Comparison of ENCODE assay signal across 11 cellular contexts in the genomic region with DNA sequence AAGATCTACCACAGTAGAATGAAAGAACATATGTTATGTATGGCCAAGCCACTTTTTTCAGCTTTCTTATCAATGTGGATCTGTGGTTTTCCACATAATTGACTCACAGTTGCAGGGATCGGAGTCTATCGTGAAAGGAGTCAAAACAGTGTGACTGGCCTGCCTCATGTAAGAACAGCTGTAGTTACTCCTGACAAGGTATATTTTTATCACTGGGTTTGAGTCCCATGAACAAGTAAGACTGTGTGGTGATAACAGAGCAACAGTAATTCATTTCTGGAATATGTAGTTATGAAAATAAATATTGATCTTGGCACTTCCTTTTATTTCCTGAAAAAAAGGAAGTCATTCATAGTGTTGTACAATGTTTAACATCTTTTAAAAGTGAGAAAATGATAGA.
DNase-seq lines count a peak whose midpoint lies in the region; ATAC-seq, FAIRE-seq and TF ChIP-seq lines count a peak whose summit lies in the region.
"Had no signal": no experiment of that assay in that cellular context is flagged by ENCODE, and none has a peak within 500 bp of the region (broad histone marks: within the 10 kb centered on the region; RNA-seq: fewer than 3 reads in every experiment).

No MANE protein-coding gene starts in this region.

- no peak for TF ChIP-seq CTCF in activated CD8-positive, alpha-beta T cell treated with anti-CD3 and anti-CD28 coated beads for 36 hours (IDR thresholded peaks at IDR 0.05)
- no peak for TF ChIP-seq CTCF in osteocyte (IDR thresholded peaks at IDR 0.05)

- POLR2A ChIA-PET in activated CD8-positive, alpha-beta T cell treated with anti-CD3 and anti-CD28 coated beads for 36 hours (lab: Charles Lee), result no interaction called here
- POLR2A ChIA-PET in activated CD8-positive, alpha-beta T cell treated with anti-CD3 and anti-CD28 coated beads, Interleukin-2, amount 10 ng/mL, durations not matched to agents 7 days and 5 days (lab: Charles Lee), result no interaction called here

- no peaks in the 10 kb centered on the region for H3K9me3 Mint-ChIP-seq in activated CD8-positive, alpha-beta T cell treated with anti-CD3 and anti-CD28 coated beads for 36 hours
- H3K9me3 Mint-ChIP-seq in activated CD8-positive, alpha-beta T cell treated with anti-CD3 and anti-CD28 coated beads, Interleukin-2, amount 10 ng/mL, durations not matched to agents 7 days and 5 days (ENCODE audit: insufficient read depth), result no peaks in the 10 kb centered on the region
- H3K9me3 Mint-ChIP-seq in osteocyte (ENCODE audit: unreplicated experiment), result no peaks in the 10 kb centered on the region
- H3K9me3 Mint-ChIP-seq: H9 had no signal

- H3K36me3 Mint-ChIP-seq in activated CD8-positive, alpha-beta T cell treated with anti-CD3 and anti-CD28 coated beads for 36 hours (ENCODE audit: low read depth), result peaks cover 21% of the 10 kb centered on the region
- H3K36me3 Mint-ChIP-seq in activated CD8-positive, alpha-beta T cell treated with anti-CD3 and anti-CD28 coated beads, Interleukin-2, amount 10 ng/mL, durations not matched to agents 7 days and 5 days (ENCODE audit: low read depth), result peaks cover 25% of the 10 kb centered on the region
- peaks cover 20% of the 10 kb centered on the region for H3K36me3 Mint-ChIP-seq in osteocyte (ENCODE audit: unreplicated experiment)

- H3K4me1 Mint-ChIP-seq in activated CD8-positive, alpha-beta T cell treated with anti-CD3 and anti-CD28 coated beads for 36 hours (ENCODE audit: low read depth), result peaks cover 55% of the 10 kb centered on the region
- peaks cover 43% of the 10 kb centered on the region for H3K4me1 Mint-ChIP-seq in activated CD8-positive, alpha-beta T cell treated with anti-CD3 and anti-CD28 coated beads, Interleukin-2, amount 10 ng/mL, durations not matched to agents 7 days and 5 days (ENCODE audit: low read depth)
- peaks cover 17% of the 10 kb centered on the region for H3K4me1 Mint-ChIP-seq in osteocyte (ENCODE audit: unreplicated experiment)

- no peak overlapping the region for H3K4me3 Mint-ChIP-seq in activated CD8-positive, alpha-beta T cell treated with anti-CD3 and anti-CD28 coated beads for 36 hours
- no peak overlapping the region for H3K4me3 Mint-ChIP-seq in activated CD8-positive, alpha-beta T cell treated with anti-CD3 and anti-CD28 coated beads, Interleukin-2, amount 10 ng/mL, durations not matched to agents 7 days and 5 days
- no peak overlapping the region for H3K4me3 Mint-ChIP-seq in osteocyte (ENCODE audit: unreplicated experiment)
- H3K4me3 Mint-ChIP-seq: H9 had no signal

- peak; percentile 21 for ATAC-seq in activated CD8-positive, alpha-beta T cell treated with anti-CD3 and anti-CD28 coated beads for 36 hours
- ATAC-seq in activated CD8-positive, alpha-beta T cell treated with anti-CD3 and anti-CD28 coated beads, Interleukin-2, amount 10 ng/mL, durations not matched to agents 7 days and 5 days, result no peak

- CTCF ChIA-PET in activated CD8-positive, alpha-beta T cell treated with anti-CD3 and anti-CD28 coated beads for 36 hours (lab: Charles Lee), result interaction anchor here (1.3 kb wide), 1 partner anchor 11 kb away, joined by 4 read pairs; no protein-coding TSS in a partner anchor
- CTCF ChIA-PET in activated CD8-positive, alpha-beta T cell treated with anti-CD3 and anti-CD28 coated beads, Interleukin-2, amount 10 ng/mL, durations not matched to agents 7 days and 5 days (lab: Charles Lee), result interaction anchor here (1.5 kb wide), 1 partner anchor 37 kb away, joined by 3 read pairs; no protein-coding TSS in a partner anchor

- no peaks in the 10 kb centered on the region for H3K27me3 Mint-ChIP-seq in activated CD8-positive, alpha-beta T cell treated with anti-CD3 and anti-CD28 coated beads for 36 hours
- no peaks in the 10 kb centered on the region for H3K27me3 Mint-ChIP-seq in activated CD8-positive, alpha-beta T cell treated with anti-CD3 and anti-CD28 coated beads, Interleukin-2, amount 10 ng/mL, durations not matched to agents 7 days and 5 days (ENCODE audit: low read depth)
- H3K27me3 Mint-ChIP-seq in osteocyte (ENCODE audit: unreplicated experiment), result no peaks in the 10 kb centered on the region

- FAIRE-seq in urothelium cell line (lab: Jason Lieb, UNC), result no peak

- DNase-seq in activated CD8-positive, alpha-beta T cell treated with anti-CD3 and anti-CD28 coated beads for 36 hours, result no peak
- DNase-seq in activated CD8-positive, alpha-beta T cell treated with anti-CD3 and anti-CD28 coated beads, Interleukin-2, amount 10 ng/mL, durations not matched to agents 7 days and 5 days, result no peak
- DNase-seq in SK-N-DZ (ENCODE audit: low spot score) (peak; percentile 64), dermis blood vessel endothelial cell (peak; percentile 45), osteocyte (ENCODE audit: extremely low spot score, unreplicated experiment) (no peak), urothelium cell line (ENCODE audit: low spot score) (no peak), NCI-H1105 (lab: John Stamatoyannopoulos, UW) (no peak), COLO668 (lab: John Stamatoyannopoulos, UW; ENCODE audit: unreplicated experiment) (no peak)
- DNase-seq: foreskin melanocyte, PC-9 had no signal

- intact Hi-C loops in activated CD8-positive, alpha-beta T cell treated with anti-CD3 and anti-CD28 coated beads for 36 hours (cut with micrococcal nuclease), result no loop called here

- no peak overlapping the region for H3K27ac Mint-ChIP-seq in activated CD8-positive, alpha-beta T cell treated with anti-CD3 and anti-CD28 coated beads for 36 hours
- no peak overlapping the region for H3K27ac Mint-ChIP-seq in activated CD8-positive, alpha-beta T cell treated with anti-CD3 and anti-CD28 coated beads, Interleukin-2, amount 10 ng/mL, durations not matched to agents 7 days and 5 days
- peak overlapping the region; percentile 18 for H3K27ac Mint-ChIP-seq in osteocyte (ENCODE audit: unreplicated experiment)

Comparison
In these comparisons a context has a peak if more than half of its experiments do, and no peak if none do; other contexts are left out.
1. DNase-seq: peak in SK-N-DZ (single experiment) and dermis blood vessel endothelial cell (single experiment); none in activated CD8-positive, alpha-beta T cell treated with anti-CD3 and anti-CD28 coated beads for 36 hours (single experiment), activated CD8-positive, alpha-beta T cell treated with anti-CD3 and anti-CD28 coated beads, Interleukin-2, amount 10 ng/mL, durations not matched to agents 7 days and 5 days (single experiment), osteocyte (single experiment), urothelium cell line (single experiment), NCI-H1105 (single experiment) and COLO668 (single experiment).